11 cellular contexts compared by ENCODE assay signal in genomic region chr4:182189107-182189878, GRCh38. TPM values are rescaled to one million over a fixed set of nuclear protein-coding genes. Genes with fewer than 3 reads are reported as not detected.
A peak's percentile ranks its signal among the peaks of the same experiment; 100 is the strongest.
DNase-seq lines count a peak whose midpoint lies in the region; ATAC-seq and TF ChIP-seq lines count a peak whose summit lies in the region.
"Had no signal": no experiment of that assay in that cellular context is flagged by ENCODE, and none has a peak within 500 bp of the region (broad histone marks: within the 10 kb centered on the region; RNA-seq: fewer than 3 reads in every experiment).

No MANE protein-coding gene starts in this region.

- intact Hi-C loops in left colon (cut with DNase I, micrococcal nuclease): no loop called here

- DNase-seq in EH (ENCODE audit: low read depth): peak; percentile 93
- peak; percentile 39 for DNase-seq in MV-4-11 (lab: John Stamatoyannopoulos, UW)
- DNase-seq in choroid plexus epithelial cell (ENCODE audit: low read depth): peak; percentile 68
- no peak for DNase-seq in omental fat pad (ENCODE audit: low spot score)
- DNase-seq in left colon: no peak
- DNase-seq in SHP77 (lab: John Stamatoyannopoulos, UW): no peak
- no peak for DNase-seq in stimulated activated CD4-positive, alpha-beta T cell treated with anti-CD3 and anti-CD28 coated beads, Interleukin-12 subunit alpha, Interleukin-12 subunit beta, amount 100 ng/mL, for 4 hours
- DNase-seq: nucleus accumbens had no signal

- H3K4me3 ChIP-seq in choroid plexus epithelial cell (ENCODE audit: low read depth, low read length): no peak overlapping the region
- H3K4me3 ChIP-seq: vagina had no signal

- peak; percentile 89 for ATAC-seq in omental fat pad (ENCODE audit: low FRiP score)
- ATAC-seq in left colon: no peak
- no peak for ATAC-seq in GM21367 (IDR thresholded peaks at IDR 0.05; ENCODE audit: unreplicated experiment)

- TF ChIP-seq CTCF in choroid plexus epithelial cell (conservative IDR thresholded peaks at IDR 0.05; ENCODE audit: low read depth, low read length) (no peak), omental fat pad (IDR thresholded peaks at IDR 0.05) (no peak)

RNA-seq across cellular contexts. Expression of gene TENM3, which starts 53.9 kb away (rescaled TPM):
- total RNA-seq in omental fat pad (10 to 100 TPM; 19.7 to 47.2 (median 33.0) TPM), left colon (1 to 10 TPM in 1 of 2 donors, under 1 TPM in 1; 0.18 to 2.2 TPM)
- total RNA-seq: T-helper 1 cell treated with Interleukin-12 subunit alpha and Interleukin-12 subunit beta and Interleukin-4 antibody, amounts not matched to agents 30 ng/mL and 1 ng/mL, for 36 hours had no signal

Comparison
In these comparisons a context has a peak if more than half of its experiments do, and no peak if none do; other contexts are left out.
1. DNase-seq: peak in EH (single experiment), MV-4-11 (single experiment) and choroid plexus epithelial cell (single experiment); none in omental fat pad (single experiment), left colon (0 of 2), SHP77 (0 of 2) and stimulated activated CD4-positive, alpha-beta T cell treated with anti-CD3 and anti-CD28 coated beads, Interleukin-12 subunit alpha, Interleukin-12 subunit beta, amount 100 ng/mL, for 4 hours (single experiment).
2. RNA of gene TENM3, which starts 53.9 kb away (total RNA-seq): 19.7 to 47.2 TPM in omental fat pad; 0.18 to 2.2 TPM in left colon; every median in the first group is over 4 times any median in the second.